2 cellular contexts compared by ENCODE assay signal in genomic region chr1:240650877-240651276, GRCh38.
TF ChIP-seq lines count a peak whose summit lies in the region.

No MANE protein-coding gene starts in this region.

TF ChIP-seq in HepG2, 621 proteins besides CTCF, POLR2A, EP300 and RAD21:
- TF ChIP-seq ZNF512B (CRISPR knock-in tag; IDR thresholded peaks at IDR 0.05; ENCODE audit: borderline replicate concordance): no peak
- TF ChIP-seq ZNF333 (CRISPR knock-in tag; IDR thresholded peaks at IDR 0.05; ENCODE audit: borderline replicate concordance): no peak
- TF ChIP-seq ZNF513 (CRISPR knock-in tag; conservative IDR thresholded peaks at IDR 0.05): no peak
- no peak for TF ChIP-seq GPBP1L1 (CRISPR knock-in tag; IDR thresholded peaks at IDR 0.05)
- TF ChIP-seq ZNF776 (CRISPR knock-in tag; IDR thresholded peaks at IDR 0.05): no peak
- TF ChIP-seq ZBTB1 (CRISPR knock-in tag; IDR thresholded peaks at IDR 0.05; ENCODE audit: borderline replicate concordance): no peak
- no peak for TF ChIP-seq NR2F6 (IDR thresholded peaks at IDR 0.05)
- no peak for TF ChIP-seq NR2F6 (CRISPR knock-in tag; IDR thresholded peaks at IDR 0.05)
- no peak for TF ChIP-seq IRF1 (CRISPR knock-in tag; IDR thresholded peaks at IDR 0.05; ENCODE audit: low read depth)
- TF ChIP-seq ZNF605 (CRISPR knock-in tag; IDR thresholded peaks at IDR 0.05): no peak
- TF ChIP-seq ATAD3A (CRISPR knock-in tag; IDR thresholded peaks at IDR 0.05): no peak
- TF ChIP-seq NR2C2 (CRISPR knock-in tag; IDR thresholded peaks at IDR 0.05; ENCODE audit: borderline replicate concordance): no peak
- no peak for TF ChIP-seq PATZ1 (CRISPR knock-in tag; IDR thresholded peaks at IDR 0.05)
- no peak for TF ChIP-seq NFE2L1 (CRISPR knock-in tag; IDR thresholded peaks at IDR 0.05; ENCODE audit: borderline replicate concordance)
- no peak for TF ChIP-seq CHCHD3 (CRISPR knock-in tag; IDR thresholded peaks at IDR 0.05)
- no peak for TF ChIP-seq JUND (CRISPR knock-in tag; IDR thresholded peaks at IDR 0.05)
- TF ChIP-seq ELF1 (CRISPR knock-in tag; IDR thresholded peaks at IDR 0.05): no peak
- no peak for TF ChIP-seq GFI1 (CRISPR knock-in tag; IDR thresholded peaks at IDR 0.05; ENCODE audit: borderline replicate concordance)

TF ChIP-seq in HEK293, 187 proteins besides CTCF, POLR2A, EP300 and RAD21 (continued from another document):
- TF ChIP-seq ZNF501 (tag by site-specific recombination; IDR thresholded peaks at IDR 0.05) (no peak), ZNF549 (tag by site-specific recombination; IDR thresholded peaks at IDR 0.05) (no peak), ZBTB26 (tag by site-specific recombination; optimal IDR thresholded peaks at IDR 0.05) (no peak)
TF ChIP-seq in HEK293: peak in this region for 2.
